In the genomic region with DNA sequence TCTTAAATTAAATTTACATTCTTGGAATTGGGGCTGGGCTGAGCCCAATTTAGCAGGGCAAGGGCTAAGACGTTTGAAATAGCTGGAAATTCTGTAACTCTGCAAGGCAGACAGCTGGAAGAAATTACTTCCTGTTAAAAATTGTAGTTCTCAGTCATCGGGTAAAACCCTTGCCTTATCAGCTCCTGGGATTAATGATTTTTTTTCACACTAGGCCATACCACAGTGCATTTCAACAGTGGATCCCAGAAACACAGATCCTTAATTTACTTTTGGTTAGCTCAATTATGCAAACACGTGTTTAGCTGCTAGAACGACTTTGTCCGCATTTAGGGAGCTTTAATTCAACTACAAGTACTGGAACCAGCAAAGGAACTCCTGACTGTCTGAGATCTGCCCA, we compare ENCODE assay signal across 18 cellular contexts.
"Had no signal": no experiment of that assay in that cellular context is flagged by ENCODE, and none has a peak within 500 bp of the region (broad histone marks: within the 10 kb centered on the region; RNA-seq: fewer than 3 reads in every experiment).

No MANE protein-coding gene starts in this region.

- H3K36me3 ChIP-seq: gastrocnemius medialis, heart right ventricle had no signal

- H3K9me3 ChIP-seq: gastrocnemius medialis had no signal

- H3K4me3 ChIP-seq: gastrocnemius medialis, heart right ventricle had no signal

- DNase-seq: activated CD4-positive, alpha-beta T cell treated with anti-CD3 and anti-CD28 coated beads, Interleukin-2, amount 50 U/mL, for 1 hour; activated CD4-positive, CD25-positive, alpha-beta regulatory T cell treated with anti-CD3 and anti-CD28 coated beads, Interleukin-2, amount 50 U/mL, for 72 hours; activated gamma-delta T cell; amygdala; gastrocnemius medialis; heart right ventricle; immature natural killer cell; kidney glomerular epithelial cell; left ventricle myocardium superior; occipital lobe; posterior cingulate gyrus; stimulated activated CD4-positive, alpha-beta T cell treated with anti-CD3 and anti-CD28 coated beads, Interleukin-12 subunit alpha, Interleukin-12 subunit beta, amount 100 ng/mL, for 4 hours; stimulated activated CD4-positive, alpha-beta T cell treated with anti-CD3 and anti-CD28 coated beads, Interleukin-1b, Interleukin-23, amount 100 ng/mL, for 48 hours; stimulated activated CD8-positive, alpha-beta memory T cell treated with anti-CD3 and anti-CD28 coated beads, Interleukin-4, amount 100 ng/mL, for 48 hours; stimulated activated naive CD4-positive, alpha-beta T cell; T-helper 1 cell; T-helper 9 cell had no signal

- H3K27ac ChIP-seq: gastrocnemius medialis, heart right ventricle had no signal

- H3K4me1 ChIP-seq: gastrocnemius medialis, heart right ventricle had no signal

- ATAC-seq: activated naive CD4-positive, alpha-beta T cell treated with anti-CD3 and anti-CD28 coated beads, Interleukin-2, amount 50 U/mL, for 72 hours; gastrocnemius medialis; heart right ventricle; left ventricle myocardium superior had no signal

- H3K27me3 ChIP-seq: gastrocnemius medialis, heart right ventricle had no signal
